Comparison of ENCODE assay signal across 9 cellular contexts in the genomic region with DNA sequence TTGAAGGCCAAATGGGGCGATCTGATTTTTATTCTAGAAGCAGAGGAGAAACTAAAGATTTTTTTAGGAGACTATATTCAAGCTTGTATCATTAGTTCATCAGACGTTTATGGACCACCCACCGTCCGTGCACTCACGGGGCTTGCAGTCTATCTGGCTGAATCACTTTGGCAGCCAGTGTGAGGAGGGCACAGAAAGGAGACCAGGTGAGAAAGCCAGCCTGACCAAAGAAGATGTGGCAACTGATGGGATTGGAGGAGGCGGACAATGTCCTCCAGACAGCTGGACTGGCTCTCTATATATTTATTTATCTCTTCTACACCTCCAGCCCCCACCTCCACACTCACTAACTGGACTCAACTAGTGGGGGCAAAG. TPM values are rescaled to one million over a fixed set of nuclear protein-coding genes. Genes with fewer than 3 reads are reported as not detected.
DNase-seq lines count a peak whose midpoint lies in the region; ATAC-seq, FAIRE-seq and TF ChIP-seq lines count a peak whose summit lies in the region.
"Had no signal": no experiment of that assay in that cellular context is flagged by ENCODE, and none has a peak within 500 bp of the region (broad histone marks: within the 10 kb centered on the region; RNA-seq: fewer than 3 reads in every experiment).

No MANE protein-coding gene starts in this region.

- no peak overlapping the region for H2BK12ac ChIP-seq in H1 (ENCODE audit: low read depth, low read length)

- H4K5ac ChIP-seq in H1 (ENCODE audit: insufficient read length, low read depth, low read length), result peak overlapping the region; percentile 93

- H2BK120ac ChIP-seq in H1 (replicated peaks; ENCODE audit: low read depth, low read length), result no peak overlapping the region

- peak overlapping the region; percentile 80 for H2AFZ ChIP-seq in MM.1S (ENCODE audit: low read length)
- H2AFZ ChIP-seq in H1 (ENCODE audit: low read length), result no peak overlapping the region

- H4K91ac ChIP-seq in H1 (replicated peaks; ENCODE audit: insufficient read length, low read length), result peak overlapping the region; percentile 5

- TF ChIP-seq CTCF in MM.1S (IDR thresholded peaks at IDR 0.05; ENCODE audit: low read length) (no peak), H1 (IDR thresholded peaks at IDR 0.05; ENCODE audit: control extremely low read depth in 1 of 3, insufficient read depth in 1 of 3, low read depth in 1 of 3, low read length in 3 of 3) (no peak), neutrophil (IDR thresholded peaks at IDR 0.05) (no peak)

- H3K79me1 ChIP-seq in H1 (ENCODE audit: low read depth, low read length), result peaks cover 8% of the 10 kb centered on the region

- no peak for ATAC-seq in HG02642 (IDR thresholded peaks at IDR 0.05; ENCODE audit: poor library complexity, unreplicated experiment)
- ATAC-seq in HG03439 (IDR thresholded peaks at IDR 0.05; ENCODE audit: unreplicated experiment), result no peak
- no peak for ATAC-seq in GM19023 (IDR thresholded peaks at IDR 0.05; ENCODE audit: unreplicated experiment)

- peak overlapping the region; percentile 90 for H3K4me2 ChIP-seq in MM.1S (ENCODE audit: low read depth, low read length)
- peak overlapping the region; percentile 93 to 96 for H3K4me2 ChIP-seq in H1 (ENCODE audit: insufficient read depth in 1 of 2, low read depth in 2 of 2, low read length in 2 of 2)

- peak overlapping the region; percentile 39 to 96 (median 92) for H3K27ac Mint-ChIP-seq in CD8-positive, alpha-beta memory T cell

- TF ChIP-seq RAD21 in H1 (IDR thresholded peaks at IDR 0.05 in 1 of 2, conservative IDR thresholded peaks at IDR 0.05 in 1 of 2; ENCODE audit: low read depth in 2 of 2, low read length in 2 of 2), result no peak

- no peak overlapping the region for H2BK20ac ChIP-seq in H1 (ENCODE audit: low read length)

- peaks cover 13% of the 10 kb centered on the region for H3K23me2 ChIP-seq in H1 (ENCODE audit: low read depth, low read length)

- no peak overlapping the region for H3K56ac ChIP-seq in H1 (replicated peaks; ENCODE audit: insufficient read length, low read depth, low read length)

- peaks cover 20% of the 10 kb centered on the region for H3K4me1 ChIP-seq in CD8-positive, alpha-beta memory T cell (ENCODE audit: insufficient read depth, low read length)
- peaks cover 12% of the 10 kb centered on the region for H3K4me1 ChIP-seq in MM.1S (ENCODE audit: low read length)
- H3K4me1 ChIP-seq in H1 (replicated peaks in 1 of 4; ENCODE audit: control insufficient read depth in 3 of 4, insufficient read depth in 4 of 4, low read length in 3 of 4), result peaks cover 4 to 21% (median 13%) of the 10 kb centered on the region in 4 experiments
- peaks cover 28 to 33% of the 10 kb centered on the region in 2 experiments for H3K4me1 ChIP-seq in neutrophil (ENCODE audit: control insufficient read depth in 1 of 2, insufficient read depth in 1 of 2, low read depth in 1 of 2, low read length in 1 of 2)

- H2BK5ac ChIP-seq in H1 (ENCODE audit: low read depth, low read length), result no peak overlapping the region

- TF ChIP-seq EP300 in H1 (IDR thresholded peaks at IDR 0.05; ENCODE audit: borderline replicate concordance in 1 of 2, low read depth in 2 of 2, low read length in 2 of 2), result no peak

- H3K79me2 ChIP-seq in MM.1S (ENCODE audit: low read length) (peaks cover 37% of the 10 kb centered on the region), H1 (ENCODE audit: control insufficient read depth in 1 of 2, insufficient read depth in 2 of 2, low read length in 2 of 2) (no peaks in the 10 kb centered on the region; a peak in 1 of 4 replicates)

- CTCF ChIA-PET in CD8-positive, alpha-beta memory T cell (lab: Charles Lee), result interaction anchor here (0.9 to 1.4 kb wide), 5 partner anchors 10 to 140 kb away, joined by 3 to 10 read pairs (median 4); a partner anchor contains a TSS
- CTCF ChIA-PET in H1 (lab: Charles Lee; ENCODE audit: partially characterized antibody), result interaction anchor here (0.8 to 2.8 kb wide), 10 partner anchors 11 to 202 kb away, joined by 3 to 12 read pairs (median 4); a partner anchor contains a TSS

- H3K27me3 Mint-ChIP-seq in CD8-positive, alpha-beta memory T cell, result no peaks in the 10 kb centered on the region

- peaks cover 19% of the 10 kb centered on the region for H3K36me3 ChIP-seq in CD8-positive, alpha-beta memory T cell (ENCODE audit: insufficient read depth, low read length)
- H3K36me3 ChIP-seq in MM.1S (replicated peaks; ENCODE audit: insufficient read depth, low read length), result no peaks in the 10 kb centered on the region
- peaks cover 0 to 17% (median 6%) of the 10 kb centered on the region in 4 experiments; a peak in 3 of 8 replicates for H3K36me3 ChIP-seq in H1 (ENCODE audit: control insufficient read depth in 2 of 4, insufficient read depth in 4 of 4, low read length in 3 of 4)
- peaks cover 35% of the 10 kb centered on the region for H3K36me3 ChIP-seq in neutrophil

- peak overlapping the region; percentile 76 for H3K4me3 ChIP-seq in CD8-positive, alpha-beta memory T cell (ENCODE audit: low read length)
- H3K4me3 ChIP-seq in MM.1S (ENCODE audit: low read length) (peak overlapping the region; percentile 84), H1 (ENCODE audit: extremely low read depth in 1 of 4, insufficient read depth in 2 of 4, low read depth in 3 of 4, low read length in 4 of 4) (peak overlapping the region; percentile 33 to 68 (median 55)), neutrophil (ENCODE audit: low read depth in 1 of 2, low read length in 1 of 2) (peak overlapping the region; percentile 91 to 92)

- H2BK15ac ChIP-seq in H1 (ENCODE audit: low read length), result no peak overlapping the region; the same call in 1 of the 2 replicates

- peaks cover 37 to 49% (median 44%) of the 10 kb centered on the region in 3 donors for H3K4me1 Mint-ChIP-seq in CD8-positive, alpha-beta memory T cell

- peak overlapping the region; percentile 86 to 91 (median 89) for H3K4me3 Mint-ChIP-seq in CD8-positive, alpha-beta memory T cell

- H3K14ac ChIP-seq in H1 (ENCODE audit: insufficient read length), result no peak overlapping the region

- H3K9ac ChIP-seq in MM.1S (ENCODE audit: low read length) (peak overlapping the region; percentile 75), H1 (replicated peaks in 1 of 4; ENCODE audit: extremely low read depth in 1 of 4, low read depth in 3 of 4, low read length in 3 of 4) (peak overlapping the region in 1 of 4 experiments; percentile 42; a peak in 2 of 7 replicates)

- POLR2A ChIA-PET in CD8-positive, alpha-beta memory T cell (lab: Charles Lee), result interaction anchor here (0.7 to 2.2 kb wide), 3 partner anchors 10 to 281 kb away, joined by 3 to 11 read pairs (median 8); a partner anchor contains a TSS
- POLR2A ChIA-PET in H1 (lab: Charles Lee; ENCODE audit: partially characterized antibody), result interaction anchor here (0.9 to 3.9 kb wide), 15 partner anchors 9 to 552 kb away, joined by 3 to 33 read pairs (median 4); a partner anchor contains a TSS

- 34% methylated on average over 6 of the region's 6 CpGs; no CpG with 5 or more reads in 1 of the 2 experiments for WGBS in H1 (ENCODE audit: extremely low coverage in 1 of 2, insufficient coverage in 1 of 2, insufficient read length in 1 of 2, insufficient replicate concordance in 2 of 2, low coverage in 1 of 2, low lambda C conversion rate in 2 of 2, missing lambda C conversion rate in 1 of 2), 2 experiments

- no peaks in the 10 kb centered on the region for H3K9me3 Mint-ChIP-seq in CD8-positive, alpha-beta memory T cell

- FAIRE-seq in H1 (lab: Jason Lieb, UNC), result no peak

- peaks cover 0 to 31% (median 10%) of the 10 kb centered on the region in 3 donors for H3K36me3 Mint-ChIP-seq in CD8-positive, alpha-beta memory T cell

- H4K20me1 ChIP-seq in MM.1S (ENCODE audit: insufficient read depth, low read length), result no peaks in the 10 kb centered on the region
- H4K20me1 ChIP-seq in H1 (replicated peaks in 1 of 2; ENCODE audit: control insufficient read depth in 1 of 2, insufficient read depth in 2 of 2, low read length in 2 of 2), result peaks cover 0 to 12% of the 10 kb centered on the region in 2 experiments

- no peaks in the 10 kb centered on the region for H3K27me3 ChIP-seq in CD8-positive, alpha-beta memory T cell (ENCODE audit: insufficient read depth, low read length, poor library complexity, severe bottlenecking)
- H3K27me3 ChIP-seq in MM.1S (replicated peaks; ENCODE audit: insufficient read depth, low read length) (no peaks in the 10 kb centered on the region), H1 (replicated peaks in 1 of 4; ENCODE audit: control insufficient read depth in 3 of 4, extremely low read depth in 1 of 4, insufficient read depth in 3 of 4, low read length in 3 of 4) (no peaks in the 10 kb centered on the region), neutrophil (no peaks in the 10 kb centered on the region)

- H2AK5ac ChIP-seq in H1 (ENCODE audit: low read depth, low read length), result no peak overlapping the region

- no peak overlapping the region for H3K18ac ChIP-seq in H1 (ENCODE audit: extremely low read depth, low read length)

- H3K23ac ChIP-seq in H1 (ENCODE audit: insufficient read length), result no peak overlapping the region

- H3F3A ChIP-seq in MM.1S (ENCODE audit: insufficient read depth, low read length), result peaks cover 21% of the 10 kb centered on the region

- no peak overlapping the region for H3K4ac ChIP-seq in H1 (replicated peaks; ENCODE audit: insufficient read length, low read depth, low read length)

- no peaks in the 10 kb centered on the region for H3K9me2 ChIP-seq in MM.1S (replicated peaks; ENCODE audit: insufficient read depth, low read length)

- no peak for TF ChIP-seq POLR2A in H1 (IDR thresholded peaks at IDR 0.05; ENCODE audit: control extremely low read depth in 1 of 2, low read depth in 2 of 2, low read length in 2 of 2)

- peak overlapping the region; percentile 67 for H3K27ac ChIP-seq in CD8-positive, alpha-beta memory T cell (ENCODE audit: low read depth, low read length)
- H3K27ac ChIP-seq in MM.1S (ENCODE audit: low read length) (peak overlapping the region; percentile 76; the same call in 1 of the 2 replicates), H1 (ENCODE audit: low read depth, low read length) (0 out of 2 replicates have a peak overlapping the region, but pooled peaks have one; percentile 79), neutrophil (peak overlapping the region; percentile 98)

- H4K8ac ChIP-seq in H1 (ENCODE audit: extremely low read depth, insufficient read depth, low read length), result no peak overlapping the region

- DNase-seq in CD8-positive, alpha-beta memory T cell, result no peak
- DNase-seq in MM.1S (no peak), H1 (ENCODE audit: low read depth in 1 of 2, low spot score in 2 of 2) (no peak), NCI-H1105 (lab: John Stamatoyannopoulos, UW) (no peak)

- no peaks in the 10 kb centered on the region for H3K9me3 ChIP-seq in CD8-positive, alpha-beta memory T cell (ENCODE audit: low read length)
- H3K9me3 ChIP-seq in MM.1S (replicated peaks; ENCODE audit: insufficient read depth, low read length) (no peaks in the 10 kb centered on the region), H1 (ENCODE audit: insufficient read depth in 2 of 2, low read depth in 1 of 2, low read length in 1 of 2) (no peaks in the 10 kb centered on the region), neutrophil (no peaks in the 10 kb centered on the region)

RNA-seq across cellular contexts. Expression of a gene that starts 0.8 kb away (rescaled TPM):
- total RNA-seq in CD8-positive, alpha-beta memory T cell, result 10 to 100 TPM; 89.1 to 98.8 TPM
- polyA plus RNA-seq in CD8-positive, alpha-beta memory T cell, result 83.9 TPM
- total RNA-seq in H1 (2021; fragmentation: NEBNext Ultra II Directional; extraction: Animal tissue kit (Norgen Biotek cat#: 25700)), result 28.5 and 29.1 TPM in 2 replicates
- polyA plus RNA-seq in H1 (2011; rRNA removed), result 58.2 and 68.1 TPM in 2 replicates
- 51.4 TPM for polyA plus RNA-seq in H1 (2011; cell fraction: cytosol; rRNA removed)
- 64.0 TPM for polyA plus RNA-seq in H1 (2011; cell fraction: nucleus; rRNA removed)
- polyA plus RNA-seq in H1 (2012, experiment 1 of 2), result 31.0 to 38.0 TPM (median 34.5 TPM) in 4 replicates
- polyA plus RNA-seq in H1 (2012, experiment 2 of 2), result 57.9 TPM
- 45.0 TPM for polyA plus RNA-seq in H1 (2013, experiment 1 of 2)
- polyA plus RNA-seq in H1 (2013, experiment 2 of 2), result 50.2 TPM
- 35.7 and 45.3 TPM in 2 replicates for polyA minus RNA-seq in H1 (2011; rRNA and poly(A)+ RNA removed)
- polyA minus RNA-seq in H1 (2011; cell fraction: cytosol; rRNA and poly(A)+ RNA removed), result 11.2 TPM
- polyA minus RNA-seq in H1 (2011; cell fraction: nucleus; rRNA and poly(A)+ RNA removed), result 12.0 TPM

RNA-seq across cellular contexts. Expression of a gene that starts 9.9 kb away (rescaled TPM):
- 100 to 1,000 TPM; 118 to 129 TPM for total RNA-seq in CD8-positive, alpha-beta memory T cell
- polyA plus RNA-seq in CD8-positive, alpha-beta memory T cell, result 0.37 TPM
- 221 and 252 TPM in 2 replicates for total RNA-seq in H1 (2021; fragmentation: NEBNext Ultra II Directional; extraction: Animal tissue kit (Norgen Biotek cat#: 25700))
- 214 and 350 TPM in 2 replicates for polyA plus RNA-seq in H1 (2011; rRNA removed)
- 234 TPM for polyA plus RNA-seq in H1 (2011; cell fraction: cytosol; rRNA removed)
- 399 TPM for polyA plus RNA-seq in H1 (2011; cell fraction: nucleus; rRNA removed)
- 231 to 283 TPM (median 258 TPM) in 4 replicates for polyA plus RNA-seq in H1 (2012, experiment 1 of 2)
- polyA plus RNA-seq in H1 (2012, experiment 2 of 2), result 321 TPM
- polyA plus RNA-seq in H1 (2013, experiment 1 of 2), result 136 TPM
- 131 TPM for polyA plus RNA-seq in H1 (2013, experiment 2 of 2)
- 219 and 368 TPM in 2 replicates for polyA minus RNA-seq in H1 (2011; rRNA and poly(A)+ RNA removed)
- 160 TPM for polyA minus RNA-seq in H1 (2011; cell fraction: cytosol; rRNA and poly(A)+ RNA removed)
- polyA minus RNA-seq in H1 (2011; cell fraction: nucleus; rRNA and poly(A)+ RNA removed), result 98.7 TPM

RNA-seq across cellular contexts. Expression of a gene that starts 21.0 kb away (rescaled TPM):
- total RNA-seq in CD8-positive, alpha-beta memory T cell, result 10 to 100 TPM; 40.5 to 41.3 TPM
- 36.7 TPM for polyA plus RNA-seq in CD8-positive, alpha-beta memory T cell
- 19.5 and 20.6 TPM in 2 replicates for total RNA-seq in H1 (2021; fragmentation: NEBNext Ultra II Directional; extraction: Animal tissue kit (Norgen Biotek cat#: 25700))
- polyA plus RNA-seq in H1 (2011; rRNA removed), result 6.7 and 7.0 TPM in 2 replicates
- 9.7 TPM for polyA plus RNA-seq in H1 (2011; cell fraction: cytosol; rRNA removed)
- 13.6 TPM for polyA plus RNA-seq in H1 (2011; cell fraction: nucleus; rRNA removed)
- polyA plus RNA-seq in H1 (2012, experiment 1 of 2), result 19.8 to 23.8 TPM (median 22.3 TPM) in 4 replicates
- 8.5 TPM for polyA plus RNA-seq in H1 (2012, experiment 2 of 2)
- 12.8 TPM for polyA plus RNA-seq in H1 (2013, experiment 1 of 2)
- polyA plus RNA-seq in H1 (2013, experiment 2 of 2), result 14.3 TPM
- 5.1 and 9.8 TPM in 2 replicates for polyA minus RNA-seq in H1 (2011; rRNA and poly(A)+ RNA removed)
- 5.2 TPM for polyA minus RNA-seq in H1 (2011; cell fraction: cytosol; rRNA and poly(A)+ RNA removed)
- 13.1 TPM for polyA minus RNA-seq in H1 (2011; cell fraction: nucleus; rRNA and poly(A)+ RNA removed)

RNA-seq across cellular contexts. Expression of a gene that starts 21.1 kb away (rescaled TPM):
- total RNA-seq in CD8-positive, alpha-beta memory T cell, result 10 to 100 TPM; 34.4 to 35.1 TPM
- 7.2 TPM for polyA plus RNA-seq in CD8-positive, alpha-beta memory T cell
- total RNA-seq in H1 (2021; fragmentation: NEBNext Ultra II Directional; extraction: Animal tissue kit (Norgen Biotek cat#: 25700)), result 12.9 and 13.8 TPM in 2 replicates
- 4.7 and 8.0 TPM in 2 replicates for polyA plus RNA-seq in H1 (2011; rRNA removed)
- polyA plus RNA-seq in H1 (2011; cell fraction: cytosol; rRNA removed), result 3.8 TPM
- 35.9 TPM for polyA plus RNA-seq in H1 (2011; cell fraction: nucleus; rRNA removed)
- polyA plus RNA-seq in H1 (2012, experiment 1 of 2), result 6.5 to 8.1 TPM (median 6.7 TPM) in 4 replicates
- 13.4 TPM for polyA plus RNA-seq in H1 (2012, experiment 2 of 2)
- 5.2 TPM for polyA plus RNA-seq in H1 (2013, experiment 1 of 2)
- 3.5 TPM for polyA plus RNA-seq in H1 (2013, experiment 2 of 2)
- 30.2 and 31.0 TPM in 2 replicates for polyA minus RNA-seq in H1 (2011; rRNA and poly(A)+ RNA removed)
- polyA minus RNA-seq in H1 (2011; cell fraction: cytosol; rRNA and poly(A)+ RNA removed), result 6.6 TPM
- 40.9 TPM for polyA minus RNA-seq in H1 (2011; cell fraction: nucleus; rRNA and poly(A)+ RNA removed)

RNA-seq across cellular contexts. Expression of a gene that starts 31.0 kb away (rescaled TPM):
- total RNA-seq in CD8-positive, alpha-beta memory T cell, result not detected
- not detected for polyA plus RNA-seq in CD8-positive, alpha-beta memory T cell
- not detected in 2 replicates for total RNA-seq in H1 (2021; fragmentation: NEBNext Ultra II Directional; extraction: Animal tissue kit (Norgen Biotek cat#: 25700))
- 0.08 and 0.11 TPM in 2 replicates for polyA plus RNA-seq in H1 (2011; rRNA removed)
- not detected for polyA plus RNA-seq in H1 (2011; cell fraction: cytosol; rRNA removed)
- 0.07 TPM for polyA plus RNA-seq in H1 (2011; cell fraction: nucleus; rRNA removed)
- 0.27 to 0.55 TPM (median 0.43 TPM) in 3 of 4 replicates, not detected in the other for polyA plus RNA-seq in H1 (2012, experiment 1 of 2)
- not detected for polyA plus RNA-seq in H1 (2012, experiment 2 of 2)
- 0.04 TPM for polyA plus RNA-seq in H1 (2013, experiment 1 of 2)
- 0.09 TPM for polyA plus RNA-seq in H1 (2013, experiment 2 of 2)
- 0.15 TPM in 1 of 2 replicates, not detected in the other for polyA minus RNA-seq in H1 (2011; rRNA and poly(A)+ RNA removed)
- polyA minus RNA-seq in H1 (2011; cell fraction: cytosol; rRNA and poly(A)+ RNA removed), result not detected
- polyA minus RNA-seq in H1 (2011; cell fraction: nucleus; rRNA and poly(A)+ RNA removed), result not detected
- total RNA-seq: pulmonary artery endothelial cell had no signal
